9 cellular contexts compared by ENCODE assay signal in genomic region chr14:73743431-73743931, GRCh38. TPM values are rescaled to one million over a fixed set of nuclear protein-coding genes. Genes with fewer than 3 reads are reported as not detected.
DNase-seq lines count a peak whose midpoint lies in the region; ATAC-seq, FAIRE-seq and TF ChIP-seq lines count a peak whose summit lies in the region.
"Had no signal": no experiment of that assay in that cellular context is flagged by ENCODE, and none has a peak within 500 bp of the region (broad histone marks: within the 10 kb centered on the region; RNA-seq: fewer than 3 reads in every experiment).

No MANE protein-coding gene starts in this region.

- H3K79me2 ChIP-seq in neural progenitor cell (ENCODE audit: low read depth) = no peaks in the 10 kb centered on the region

- H3K27ac Mint-ChIP-seq in neural progenitor cell = peak overlapping the region; percentile 87

- peaks cover 22% of the 10 kb centered on the region for H3F3A ChIP-seq in neural progenitor cell (ENCODE audit: low read depth)

- no peaks in the 10 kb centered on the region for H4K20me1 ChIP-seq in neural progenitor cell (ENCODE audit: low read depth)

- no peak overlapping the region for H3K9ac ChIP-seq in neural progenitor cell

- peaks cover 40% of the 10 kb centered on the region for H3K4me1 ChIP-seq in neural progenitor cell

- FAIRE-seq in frontal cortex (lab: Jason Lieb, UNC) = no peak
- FAIRE-seq: islet of Langerhans had no signal

- H3K27ac ChIP-seq in neural progenitor cell = no peak overlapping the region

- no peaks in the 10 kb centered on the region for H3K27me3 ChIP-seq in neural progenitor cell

- TF ChIP-seq CTCF in neural progenitor cell (IDR thresholded peaks at IDR 0.05) = no peak

- no peaks in the 10 kb centered on the region for H3K36me3 Mint-ChIP-seq in neural progenitor cell

- peaks cover 65% of the 10 kb centered on the region for H3K4me1 Mint-ChIP-seq in neural progenitor cell

- H3K36me3 ChIP-seq in neural progenitor cell = no peaks in the 10 kb centered on the region

- no peak overlapping the region for H3K4me3 Mint-ChIP-seq in neural progenitor cell

- peak; percentile 55 for DNase-seq in T-helper 9 cell
- peak; percentile 71 to 84 for DNase-seq in dermis microvascular lymphatic vessel endothelial cell (ENCODE audit: low read depth in 2 of 2)
- DNase-seq in neural progenitor cell (ENCODE audit: low spot score) = no peak
- no peak for DNase-seq in RKO (ENCODE audit: low spot score)
- no peak for DNase-seq in frontal cortex (ENCODE audit: low spot score in 2 of 2)

- ATAC-seq in GM18858 (IDR thresholded peaks at IDR 0.05; ENCODE audit: unreplicated experiment) (peak; percentile 61), HG03108 (IDR thresholded peaks at IDR 0.05; ENCODE audit: unreplicated experiment) (peak; percentile 54), GM18870 (IDR thresholded peaks at IDR 0.05; ENCODE audit: unreplicated experiment) (no peak)

- H3K4me2 ChIP-seq in neural progenitor cell = no peak overlapping the region

- no peak overlapping the region for H3K4me3 ChIP-seq in neural progenitor cell

- H2AFZ ChIP-seq in neural progenitor cell (replicated peaks) = no peak overlapping the region

- no peaks in the 10 kb centered on the region for H3K9me3 ChIP-seq in neural progenitor cell (ENCODE audit: low read depth)

- peaks cover 2% of the 10 kb centered on the region for H3K27me3 Mint-ChIP-seq in neural progenitor cell (ENCODE audit: insufficient read depth, low read depth)

- H3K9me3 Mint-ChIP-seq in neural progenitor cell = no peaks in the 10 kb centered on the region

RNA-seq across cellular contexts. Expression of gene PNMA1, which starts 29.3 kb away (rescaled TPM):
- total RNA-seq in dermis microvascular lymphatic vessel endothelial cell = 13.5 and 15.9 TPM in 2 replicates
- total RNA-seq in neural progenitor cell (ENCODE audit: low replicate concordance) = 25.9 and 37.3 TPM in 2 replicates
- 70.5 TPM for total RNA-seq in frontal cortex

Comparison
In these comparisons a context has a peak if more than half of its experiments do, and no peak if none do; other contexts are left out.
1. DNase-seq: peak in T-helper 9 cell (single experiment) and dermis microvascular lymphatic vessel endothelial cell (2 of 2); none in neural progenitor cell (single experiment), RKO (single experiment) and frontal cortex (0 of 2).